In genomic region chr6:98838027-98838426, GRCh38 we compare ENCODE assay signal across 24 cellular contexts. TPM values are rescaled to one million over a fixed set of nuclear protein-coding genes. Genes with fewer than 3 reads are reported as not detected.
DNase-seq lines count a peak whose midpoint lies in the region; ATAC-seq and TF ChIP-seq lines count a peak whose summit lies in the region.
"Had no signal": no experiment of that assay in that cellular context is flagged by ENCODE, and none has a peak within 500 bp of the region (broad histone marks: within the 10 kb centered on the region; RNA-seq: fewer than 3 reads in every experiment).

No MANE protein-coding gene starts in this region.

- intact Hi-C loops in A673 (cut with micrococcal nuclease; ENCODE audit: unreplicated experiment) (loop anchor here (10.0 kb wide), 2 partner anchors 263 to 1373 kb away; no protein-coding TSS in a partner anchor), upper lobe of right lung (cut with DNase I) (no loop called here)

- no peak overlapping the region for H3K27ac ChIP-seq in A673 (ENCODE audit: low read depth, low read length, poor library complexity, severe bottlenecking)
- H3K27ac ChIP-seq in upper lobe of right lung: no peak overlapping the region
- H3K27ac ChIP-seq: RWPE1, sigmoid colon, uterus had no signal

- no TSS peak for BruUV-seq in A673 (replicated peaks; lab: Mats Ljungman, UMichigan)

- ATAC-seq in upper lobe of right lung: no peak
- ATAC-seq: activated naive CD8-positive, alpha-beta T cell treated with anti-CD3 and anti-CD28 coated beads, Interleukin-2, amount 50 U/mL, for 24 hours; naive thymus-derived CD4-positive, alpha-beta T cell had no signal

- H3K4me3 ChIP-seq in A673 (ENCODE audit: low read depth, low read length, poor library complexity, severe bottlenecking) (peak overlapping the region; percentile 91), upper lobe of right lung (no peak overlapping the region)
- H3K4me3 ChIP-seq: MG63, sigmoid colon, uterus had no signal

- DNase-seq in A673 (ENCODE audit: low spot score) (no peak), HEK293T (ENCODE audit: extremely low spot score) (no peak), astrocyte of the hippocampus (ENCODE audit: low read depth, low spot score) (peak; percentile 61), midbrain (lab: John Stamatoyannopoulos, UW) (peak; percentile 39), NCI-H226 (no peak), OCI-M2 (lab: John Stamatoyannopoulos, UW; ENCODE audit: unreplicated experiment) (no peak), upper lobe of right lung (no peak), cerebellum (ENCODE audit: low spot score) (no peak)
- DNase-seq: activated CD4-positive, alpha-beta memory T cell treated with anti-CD3 and anti-CD28 coated beads, Interleukin-2, amount 10 ng/mL, durations not matched to agents 7 days and 5 days; activated CD4-positive, CD25-positive, alpha-beta regulatory T cell; activated gamma-delta T cell; activated naive CD8-positive, alpha-beta T cell treated with anti-CD3 and anti-CD28 coated beads, Interleukin-2, amount 50 U/mL, for 24 hours; CD4-positive, CD25-positive, alpha-beta regulatory T cell; HCEC 1CT; IMR-90; MG63; naive thymus-derived CD4-positive, alpha-beta T cell; NCI-H1417 treated with DMSO at 0.1 percent for 48 hours; sigmoid colon; substantia nigra; uterus had no signal

- H3K4me1 ChIP-seq in A673 (ENCODE audit: insufficient read depth, low read length, poor library complexity, severe bottlenecking) (peaks cover 24% of the 10 kb centered on the region), upper lobe of right lung (peaks cover 10% of the 10 kb centered on the region)

- H3K27me3 ChIP-seq in A673 (replicated peaks; ENCODE audit: insufficient read depth, low read depth, low read length, poor library complexity) (no peaks in the 10 kb centered on the region), upper lobe of right lung (peaks cover 80% of the 10 kb centered on the region)

- H3K36me3 ChIP-seq in A673 (ENCODE audit: insufficient read depth, low read length, poor library complexity, severe bottlenecking): peaks cover 6% of the 10 kb centered on the region
- H3K36me3 ChIP-seq in upper lobe of right lung: no peaks in the 10 kb centered on the region
- H3K36me3 ChIP-seq: MG63, sigmoid colon, uterus had no signal

- POLR2A ChIA-PET in A673 (lab: Charles Lee; ENCODE audit: low non-redundant PET): no interaction called here
- POLR2A ChIA-PET in HEK293T (lab: Yijun Ruan, JAX): interaction anchor here (1.3 kb wide), 1 partner anchor 10 kb away, joined by 4 read pairs; no protein-coding TSS in a partner anchor

- TF ChIP-seq CTCF in A673 (conservative IDR thresholded peaks at IDR 0.05; ENCODE audit: low read depth, low read length) (no peak), upper lobe of right lung (IDR thresholded peaks at IDR 0.05) (no peak)

- CTCF ChIA-PET in A673 (lab: Charles Lee): no interaction called here
- CTCF ChIA-PET in HEK293T (lab: Yijun Ruan, JAX): interaction anchor here (0.6 to 2.5 kb wide), 3 partner anchors 68 to 562 kb away, joined by 3 to 15 read pairs (median 4); no protein-coding TSS in a partner anchor

- H3K9me3 ChIP-seq in A673 (ENCODE audit: low read depth, low read length, poor library complexity, severe bottlenecking) (no peaks in the 10 kb centered on the region), upper lobe of right lung (no peaks in the 10 kb centered on the region)
- H3K9me3 ChIP-seq: MG63, sigmoid colon, uterus had no signal

TF ChIP-seq in HEK293T, 16 proteins besides CTCF, POLR2A, EP300 and RAD21:
- TF ChIP-seq CTBP1 (IDR thresholded peaks at IDR 0.05; ENCODE audit: borderline replicate concordance): no peak
- TF ChIP-seq ELF4 (IDR thresholded peaks at IDR 0.05): no peak
- TF ChIP-seq NFRKB (IDR thresholded peaks at IDR 0.05): no peak
- peak; percentile 67 for TF ChIP-seq PKNOX1 (IDR thresholded peaks at IDR 0.05)
- TF ChIP-seq BHLHE40 (IDR thresholded peaks at IDR 0.05; ENCODE audit: borderline replicate concordance): no peak
- no peak for TF ChIP-seq L3MBTL2 (conservative IDR thresholded peaks at IDR 0.05)
- no peak for TF ChIP-seq SP1 (IDR thresholded peaks at IDR 0.05)
- no peak for TF ChIP-seq HDGF (IDR thresholded peaks at IDR 0.05; ENCODE audit: borderline replicate concordance)

RNA-seq across cellular contexts. Expression of gene POU3F2, which starts 3.7 kb away (rescaled TPM):
- 22.8 and 25.5 TPM in 2 replicates for total RNA-seq in A673 (2021)
- not detected for total RNA-seq in upper lobe of right lung
- 27.4 TPM for total RNA-seq in cerebellum
- total RNA-seq: activated CD4-positive, alpha-beta memory T cell treated with anti-CD3 and anti-CD28 coated beads, Interleukin-2, amount 10 ng/mL, durations not matched to agents 7 days and 5 days; bronchial epithelial cell; CD4-positive, CD25-positive, alpha-beta regulatory T cell; IMR-90; mesenteric fat pad; naive thymus-derived CD4-positive, alpha-beta T cell; sigmoid colon; uterus had no signal

Comparison
In these comparisons a context has a peak if more than half of its experiments do, and no peak if none do; other contexts are left out.
1. DNase-seq: peak in astrocyte of the hippocampus (single experiment) and midbrain (single experiment); none in A673 (single experiment), HEK293T (single experiment), NCI-H226 (single experiment), OCI-M2 (single experiment), upper lobe of right lung (single experiment) and cerebellum (single experiment).
2. RNA of gene POU3F2, which starts 3.7 kb away (total RNA-seq): 27.4 TPM in cerebellum (single experiment) and 22.8 to 25.5 TPM in A673; not detected in upper lobe of right lung (single experiment); every median in the first group is over 10 times any median in the second.